Comparison of ENCODE assay signal across 8 cellular contexts in the genomic region with DNA sequence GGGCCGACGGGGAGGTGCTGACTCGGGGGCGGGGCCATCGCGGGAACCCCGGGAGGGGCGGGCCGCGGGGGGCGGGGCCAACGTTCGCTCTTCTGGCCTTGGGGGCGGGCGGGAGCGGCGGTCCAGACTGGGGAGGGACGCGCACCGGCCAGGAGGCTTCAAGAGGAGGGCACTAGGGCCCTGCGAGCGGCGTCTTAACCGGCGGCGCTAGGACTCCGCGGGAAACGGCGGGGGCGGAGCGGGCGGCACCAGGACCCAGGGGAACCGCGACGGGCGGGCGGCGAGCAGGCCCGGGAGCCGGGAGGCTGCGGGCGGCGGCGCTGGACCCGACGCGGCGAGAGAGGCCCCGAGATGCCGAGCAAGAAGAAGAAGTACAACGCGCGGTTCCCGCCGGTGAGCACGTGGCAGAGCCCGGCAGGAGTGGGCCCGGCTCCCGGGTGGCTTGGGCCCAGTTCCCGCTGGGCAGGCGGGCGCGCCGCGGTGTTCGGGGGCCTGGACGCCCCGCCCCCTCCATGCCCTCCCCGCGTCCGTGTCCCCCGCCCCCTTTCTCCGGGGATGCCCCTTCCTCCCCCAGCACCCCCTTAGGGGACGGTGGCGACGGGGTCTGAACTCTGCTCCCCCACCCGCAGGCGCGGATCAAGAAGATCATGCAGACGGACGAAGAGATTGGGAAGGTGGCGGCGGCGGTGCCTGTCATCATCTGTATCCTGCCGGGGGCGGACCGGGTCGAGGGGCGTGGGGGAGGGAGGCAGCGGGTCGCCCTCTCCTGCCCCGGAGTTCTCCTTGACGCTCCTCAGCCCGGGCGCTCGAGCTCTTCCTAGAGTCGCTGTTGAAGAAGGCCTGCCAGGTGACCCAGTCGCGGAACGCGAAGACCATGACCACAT. TPM values are rescaled to one million over a fixed set of nuclear protein-coding genes. Genes with fewer than 3 reads are reported as not detected.
DNase-seq lines count a peak whose midpoint lies in the region; ATAC-seq, FAIRE-seq and TF ChIP-seq lines count a peak whose summit lies in the region.

A gene with protein sequence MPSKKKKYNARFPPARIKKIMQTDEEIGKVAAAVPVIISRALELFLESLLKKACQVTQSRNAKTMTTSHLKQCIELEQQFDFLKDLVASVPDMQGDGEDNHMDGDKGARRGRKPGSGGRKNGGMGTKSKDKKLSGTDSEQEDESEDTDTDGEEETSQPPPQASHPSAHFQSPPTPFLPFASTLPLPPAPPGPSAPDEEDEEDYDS (plus strand): TSS at position 276 of the 884 bp plus-strand sequence. CDS start 76 bp downstream, at position 352.

- 1% methylated on average over 75 to 102 of the region's 102 CpGs for whole genome bisulfite sequencing in pancreas, 2 donors
- 0% methylated on average over 4 to 15 of the region's 102 CpGs for WGBS in thyroid gland, 2 donors

- H3K36me3 Mint-ChIP-seq in activated naive CD8-positive, alpha-beta T cell treated with anti-CD3 and anti-CD28 coated beads, Interleukin-2, amount 50 U/mL, for 24 hours (ENCODE audit: low read depth): peaks cover 8% of the 10 kb centered on the region

- H3K4me1 Mint-ChIP-seq in activated naive CD8-positive, alpha-beta T cell treated with anti-CD3 and anti-CD28 coated beads, Interleukin-2, amount 50 U/mL, for 24 hours: peaks cover 49% of the 10 kb centered on the region

- H3K27me3 ChIP-seq in pancreas (no peaks in the 10 kb centered on the region), thyroid gland (no peaks in the 10 kb centered on the region)

- H3K4me3 ChIP-seq in GM12864 (ENCODE audit: low read depth, low read length) (peak within 1 kb of the TSS; percentile 95), pancreas (peak within 1 kb of the TSS; percentile 95 to 98 (median 97)), thyroid gland (replicated peaks in 1 of 3) (peak within 1 kb of the TSS; percentile 95 to 99 (median 96))

- H3K4me3 Mint-ChIP-seq in activated naive CD8-positive, alpha-beta T cell treated with anti-CD3 and anti-CD28 coated beads, Interleukin-2, amount 50 U/mL, for 24 hours: peak within 1 kb of the TSS; percentile 90

- DNase-seq in GM12864 (ENCODE audit: low read depth) (peak; percentile 88), NCI-H1436 (lab: John Stamatoyannopoulos, UW) (peak; percentile 96), SW480 (ENCODE audit: low spot score) (peak; percentile 99), Right ventricle myocardium superior (peak; percentile 99), pancreas (peak; percentile 99 to 100 (median 100)), thyroid gland (peak; percentile 99)
- peak; percentile 99 for DNase-seq in activated naive CD8-positive, alpha-beta T cell treated with anti-CD3 and anti-CD28 coated beads, Interleukin-2, amount 50 U/mL, for 24 hours

- TF ChIP-seq CTCF in GM12864 (IDR thresholded peaks at IDR 0.05; ENCODE audit: low read depth, low read length, missing control alignments) (no peak), pancreas (IDR thresholded peaks at IDR 0.05) (no peak), thyroid gland (IDR thresholded peaks at IDR 0.05) (peak in 2 of 6 experiments; percentile 5 to 35)

- TF ChIP-seq POLR2A in thyroid gland (IDR thresholded peaks at IDR 0.05): peak; percentile 52 to 80

- H3K4me1 ChIP-seq in pancreas (peaks cover 0 to 25% (median 12%) of the 10 kb centered on the region in 3 donors), thyroid gland (peaks cover 27 to 47% of the 10 kb centered on the region in 2 donors)

- H3K36me3 ChIP-seq in pancreas (no peaks in the 10 kb centered on the region), thyroid gland (peaks cover 3 to 19% of the 10 kb centered on the region in 2 donors)

- FAIRE-seq in pancreas (lab: Jason Lieb, UNC): no peak

- H3K27me3 Mint-ChIP-seq in activated naive CD8-positive, alpha-beta T cell treated with anti-CD3 and anti-CD28 coated beads, Interleukin-2, amount 50 U/mL, for 24 hours: no peaks in the 10 kb centered on the region

- H3K27ac ChIP-seq in pancreas (peak within 1 kb of the TSS; percentile 63 to 85 (median 82)), thyroid gland (peak within 1 kb of the TSS; percentile 82 to 85 (median 85))

- H3K9me3 ChIP-seq in pancreas: no peaks in the 10 kb centered on the region
- H3K9me3 ChIP-seq in thyroid gland: no peaks in the 10 kb centered on the region

- intact Hi-C loops in Right ventricle myocardium superior (cut with DNase I): no loop called here
- intact Hi-C loops in pancreas (cut with DNase I): no loop called here
- intact Hi-C loops in thyroid gland (cut with DNase I): loop anchor here (5.0 kb wide), 1 partner anchor 43 kb away; a partner anchor contains a TSS

- no peaks in the 10 kb centered on the region for H3K9me3 Mint-ChIP-seq in activated naive CD8-positive, alpha-beta T cell treated with anti-CD3 and anti-CD28 coated beads, Interleukin-2, amount 50 U/mL, for 24 hours

- ATAC-seq in HG02798 (IDR thresholded peaks at IDR 0.05; ENCODE audit: poor library complexity, unreplicated experiment): peak; percentile 87
- peak; percentile 92 for ATAC-seq in activated naive CD8-positive, alpha-beta T cell treated with anti-CD3 and anti-CD28 coated beads, Interleukin-2, amount 50 U/mL, for 24 hours
- peak; percentile 95 for ATAC-seq in Right ventricle myocardium superior (ENCODE audit: poor library complexity)
- peak; percentile 91 to 95 (median 93) for ATAC-seq in pancreas

- H3K27ac Mint-ChIP-seq in activated naive CD8-positive, alpha-beta T cell treated with anti-CD3 and anti-CD28 coated beads, Interleukin-2, amount 50 U/mL, for 24 hours: peak within 1 kb of the TSS; percentile 87

RNA-seq across cellular contexts. Expression of the gene that starts here (rescaled TPM):
- total RNA-seq in Right ventricle myocardium superior (81.9 TPM), pancreas (10 to 100 TPM; 20.4 to 31.7 (median 25.1) TPM), thyroid gland (100 to 1,000 TPM in 3 of 4 donors, 10 to 100 TPM in 1; 82.0 to 184 (median 132) TPM)
- polyA plus RNA-seq in pancreas: 10 to 100 TPM; 58.5 to 58.8 TPM

Comparison
In these comparisons a context has a peak if more than half of its experiments do, and no peak if none do; other contexts are left out.
1. Peak in every context shown above with its lines: DNase-seq, ATAC-seq, H3K4me3 ChIP-seq and H3K27ac ChIP-seq.